ENCODE assay signal across 10 cellular contexts in genomic region chr16:67555795-67556212, GRCh38.
DNase-seq lines count a peak whose midpoint lies in the region; ATAC-seq and TF ChIP-seq lines count a peak whose summit lies in the region.
"Had no signal": no experiment of that assay in that cellular context is flagged by ENCODE, and none has a peak within 500 bp of the region (broad histone marks: within the 10 kb centered on the region; RNA-seq: fewer than 3 reads in every experiment).

No MANE protein-coding gene starts in this region.

- peak overlapping the region; percentile 38 for H3K4me3 Mint-ChIP-seq in stimulated activated effector memory CD8-positive, alpha-beta T cell treated with anti-CD3 and anti-CD28 coated beads, Interleukin-12 subunit alpha, Interleukin-12 subunit beta, amount 100 ng/mL, for 72 hours

- no peak for TF ChIP-seq CTCF in choroid plexus epithelial cell (conservative IDR thresholded peaks at IDR 0.05; ENCODE audit: low read depth, low read length)

- H3K27ac Mint-ChIP-seq in stimulated activated effector memory CD8-positive, alpha-beta T cell treated with anti-CD3 and anti-CD28 coated beads, Interleukin-12 subunit alpha, Interleukin-12 subunit beta, amount 100 ng/mL, for 72 hours: peak overlapping the region; percentile 92

- H3K4me1 Mint-ChIP-seq in stimulated activated effector memory CD8-positive, alpha-beta T cell treated with anti-CD3 and anti-CD28 coated beads, Interleukin-12 subunit alpha, Interleukin-12 subunit beta, amount 100 ng/mL, for 72 hours: peaks cover 42% of the 10 kb centered on the region

- peak; percentile 47 for DNase-seq in SIG-M5 treated with dmso at 0.1 percent for 504 hours (lab: John Stamatoyannopoulos, UW; ENCODE audit: unreplicated experiment)
- DNase-seq in SIG-M5 (lab: John Stamatoyannopoulos, UW): no peak
- DNase-seq in NOMO-1 treated with dmso at 0.1 percent for 144 hours (lab: John Stamatoyannopoulos, UW; ENCODE audit: unreplicated experiment): peak; percentile 53
- DNase-seq in choroid plexus epithelial cell (ENCODE audit: low read depth): peak; percentile 67
- no peak for DNase-seq in stimulated activated effector memory CD8-positive, alpha-beta T cell treated with anti-CD3 and anti-CD28 coated beads, Interleukin-12 subunit alpha, Interleukin-12 subunit beta, amount 100 ng/mL, for 72 hours (ENCODE audit: low spot score in 2 of 2)
- DNase-seq in NCI-H128 (lab: John Stamatoyannopoulos, UW; ENCODE audit: unreplicated experiment): no peak
- no peak for DNase-seq in NCI-H446 treated with DMSO at 0.1 percent for 48 hours (lab: John Stamatoyannopoulos, UW)
- DNase-seq in activated CD8-positive, alpha-beta memory T cell treated with anti-CD3 and anti-CD28 coated beads, Interleukin-2, amount 50 U/mL, for 48 hours: no peak
- DNase-seq: NCI-H2029 treated with DMSO at 0.1 percent for 48 hours; stimulated activated CD4-positive, alpha-beta T cell treated with anti-CD3 and anti-CD28 coated beads, Interleukin-4, amount 100 ng/mL, for 4 hours had no signal

- peaks cover under 1% of the 10 kb centered on the region for H3K36me3 Mint-ChIP-seq in stimulated activated effector memory CD8-positive, alpha-beta T cell treated with anti-CD3 and anti-CD28 coated beads, Interleukin-12 subunit alpha, Interleukin-12 subunit beta, amount 100 ng/mL, for 72 hours

- no peaks in the 10 kb centered on the region for H3K9me3 Mint-ChIP-seq in stimulated activated effector memory CD8-positive, alpha-beta T cell treated with anti-CD3 and anti-CD28 coated beads, Interleukin-12 subunit alpha, Interleukin-12 subunit beta, amount 100 ng/mL, for 72 hours

- H3K4me3 ChIP-seq in choroid plexus epithelial cell (ENCODE audit: low read depth, low read length): no peak overlapping the region

- ATAC-seq in stimulated activated effector memory CD8-positive, alpha-beta T cell treated with anti-CD3 and anti-CD28 coated beads, Interleukin-12 subunit alpha, Interleukin-12 subunit beta, amount 100 ng/mL, for 72 hours: peak; percentile 96

Comparison
In these comparisons a context has a peak if more than half of its experiments do, and no peak if none do; other contexts are left out.
1. DNase-seq: peak in SIG-M5 treated with dmso at 0.1 percent for 504 hours (single experiment), NOMO-1 treated with dmso at 0.1 percent for 144 hours (single experiment) and choroid plexus epithelial cell (single experiment); none in SIG-M5 (single experiment), stimulated activated effector memory CD8-positive, alpha-beta T cell treated with anti-CD3 and anti-CD28 coated beads, Interleukin-12 subunit alpha, Interleukin-12 subunit beta, amount 100 ng/mL, for 72 hours (0 of 2), NCI-H128 (single experiment), NCI-H446 treated with DMSO at 0.1 percent for 48 hours (single experiment) and activated CD8-positive, alpha-beta memory T cell treated with anti-CD3 and anti-CD28 coated beads, Interleukin-2, amount 50 U/mL, for 48 hours (single experiment).